ENCODE assay signal across 10 cellular contexts in genomic region chr1:37817481-37817880, GRCh38. TPM values are rescaled to one million over a fixed set of nuclear protein-coding genes. Genes with fewer than 3 reads are reported as not detected.
DNase-seq lines count a peak whose midpoint lies in the region; ATAC-seq and TF ChIP-seq lines count a peak whose summit lies in the region.
"Had no signal": no experiment of that assay in that cellular context is flagged by ENCODE, and none has a peak within 500 bp of the region (broad histone marks: within the 10 kb centered on the region; RNA-seq: fewer than 3 reads in every experiment).

No MANE protein-coding gene starts in this region.

- no peak overlapping the region for H2AK9ac ChIP-seq in IMR-90 (replicated peaks; ENCODE audit: low read depth, low read length, poor library complexity)

- peaks cover 12 to 18% of the 10 kb centered on the region in 2 experiments for H3K79me1 ChIP-seq in IMR-90 (ENCODE audit: low read depth in 1 of 2, low read length in 2 of 2)

- H3K23ac ChIP-seq in IMR-90 (ENCODE audit: low read depth, low read length): no peak overlapping the region

- TF ChIP-seq POLR2A in IMR-90 (IDR thresholded peaks at IDR 0.05; ENCODE audit: low read depth, low read length) (no peak), suprapubic skin (IDR thresholded peaks at IDR 0.05) (no peak)

- H3K4me1 ChIP-seq in IMR-90 (ENCODE audit: control insufficient read depth, insufficient read depth, low read length) (peaks cover 3% of the 10 kb centered on the region; the same call in 1 of the 2 replicates), right cardiac atrium (ENCODE audit: control insufficient read depth, insufficient read depth, low read length) (no peaks in the 10 kb centered on the region), parathyroid adenoma (peaks cover 2% of the 10 kb centered on the region), suprapubic skin (no peaks in the 10 kb centered on the region)

- dilution Hi-C loops in IMR-90 (cut with HindIII; ENCODE audit: low sequenced_read_pairs, unreplicated experiment): no loop called here

- H4K5ac ChIP-seq in IMR-90 (ENCODE audit: low read depth, low read length): no peak overlapping the region

- BruUV-seq in IMR-90 (replicated peaks; lab: Mats Ljungman, UMichigan): no TSS peak

- ATAC-seq in IMR-90 (ENCODE audit: low read depth): 0 out of 2 replicates have a peak, but pooled peaks have one; percentile 37
- no peak for ATAC-seq in activated T-helper 17 cell treated with anti-CD3 and anti-CD28 coated beads, Interleukin-2, amount 50 U/mL, for 72 hours (replicated peaks)
- ATAC-seq in right cardiac atrium: no peak
- ATAC-seq in stimulated activated effector memory CD8-positive, alpha-beta T cell treated with anti-CD3 and anti-CD28 coated beads, Interleukin-12 subunit alpha, Interleukin-12 subunit beta, amount 100 ng/mL, for 72 hours: no peak
- ATAC-seq: T-cell had no signal

- no peak overlapping the region for H3K56ac ChIP-seq in IMR-90 (ENCODE audit: extremely low read depth, insufficient read depth, low read length)

- TF ChIP-seq EP300 in suprapubic skin (IDR thresholded peaks at IDR 0.05): no peak

- H3K14ac ChIP-seq in IMR-90 (replicated peaks; ENCODE audit: low read depth, low read length): no peak overlapping the region

- H2BK15ac ChIP-seq in IMR-90 (ENCODE audit: low read depth, low read length): no peak overlapping the region

- peaks cover 9% of the 10 kb centered on the region; the same call in 1 of the 2 replicates for H3K9me1 ChIP-seq in IMR-90 (ENCODE audit: insufficient read depth, low read length)

- POLR2A ChIA-PET in IMR-90 (lab: Charles Lee; ENCODE audit: unreplicated experiment): no interaction called here

- no peaks in the 10 kb centered on the region for H4K20me1 ChIP-seq in IMR-90 (ENCODE audit: insufficient read depth, low read length)

- TF ChIP-seq CTCF in IMR-90 (conservative IDR thresholded peaks at IDR 0.05; ENCODE audit: low read depth, low read length): no peak
- TF ChIP-seq CTCF in parathyroid adenoma (IDR thresholded peaks at IDR 0.05): no peak
- TF ChIP-seq CTCF in suprapubic skin (IDR thresholded peaks at IDR 0.05): no peak
- TF ChIP-seq CTCF in foreskin fibroblast (IDR thresholded peaks at IDR 0.05; ENCODE audit: low read depth, low read length): no peak

- no peak overlapping the region for H2BK5ac ChIP-seq in IMR-90 (ENCODE audit: low read depth, low read length, poor library complexity, severe bottlenecking)

- H3K36me3 Mint-ChIP-seq in activated T-helper 17 cell treated with anti-CD3 and anti-CD28 coated beads, Interleukin-2, amount 50 U/mL, for 72 hours (ENCODE audit: low read depth): peaks cover 82% of the 10 kb centered on the region
- peaks cover 80% of the 10 kb centered on the region for H3K36me3 Mint-ChIP-seq in stimulated activated effector memory CD8-positive, alpha-beta T cell treated with anti-CD3 and anti-CD28 coated beads, Interleukin-12 subunit alpha, Interleukin-12 subunit beta, amount 100 ng/mL, for 72 hours

- H3K4me3 ChIP-seq in IMR-90 (ENCODE audit: insufficient read depth, low read depth, low read length): no peak overlapping the region
- no peak overlapping the region for H3K4me3 ChIP-seq in right cardiac atrium (ENCODE audit: low read length)
- no peak overlapping the region for H3K4me3 ChIP-seq in parathyroid adenoma (ENCODE audit: low read depth, low read length)
- no peak overlapping the region for H3K4me3 ChIP-seq in suprapubic skin
- no peak overlapping the region for H3K4me3 ChIP-seq in foreskin fibroblast (ENCODE audit: low read depth in 1 of 2, low read length in 2 of 2)

- H3K79me2 ChIP-seq in parathyroid adenoma: no peaks in the 10 kb centered on the region

- H3K4me3 Mint-ChIP-seq in activated T-helper 17 cell treated with anti-CD3 and anti-CD28 coated beads, Interleukin-2, amount 50 U/mL, for 72 hours: no peak overlapping the region
- no peak overlapping the region for H3K4me3 Mint-ChIP-seq in stimulated activated effector memory CD8-positive, alpha-beta T cell treated with anti-CD3 and anti-CD28 coated beads, Interleukin-12 subunit alpha, Interleukin-12 subunit beta, amount 100 ng/mL, for 72 hours
- H3K4me3 Mint-ChIP-seq: T-cell had no signal

- H3K4ac ChIP-seq in IMR-90 (ENCODE audit: low read depth, low read length): no peak overlapping the region

- H3K27me3 ChIP-seq in IMR-90 (ENCODE audit: control insufficient read depth, insufficient read depth, low read length): no peaks in the 10 kb centered on the region
- H3K27me3 ChIP-seq in right cardiac atrium (ENCODE audit: control insufficient read depth, insufficient read depth): no peaks in the 10 kb centered on the region
- no peaks in the 10 kb centered on the region for H3K27me3 ChIP-seq in parathyroid adenoma (ENCODE audit: control insufficient read depth, insufficient read depth, low read length)
- no peaks in the 10 kb centered on the region for H3K27me3 ChIP-seq in suprapubic skin

- no peak for TF ChIP-seq RAD21 in IMR-90 (IDR thresholded peaks at IDR 0.05; ENCODE audit: low read length)

- no peak overlapping the region for H2AK5ac ChIP-seq in IMR-90 (ENCODE audit: low read depth, low read length)

- intact Hi-C loops in IMR-90 (cut with micrococcal nuclease) (no loop called here), right cardiac atrium (cut with DNase I) (no loop called here)

- H3K27ac ChIP-seq in IMR-90 (ENCODE audit: insufficient read depth, low read length) (no peak overlapping the region), right cardiac atrium (ENCODE audit: low read length) (no peak overlapping the region), parathyroid adenoma (peak overlapping the region; percentile 29), suprapubic skin (no peak overlapping the region)

- peaks cover 39% of the 10 kb centered on the region for H3K36me3 ChIP-seq in IMR-90 (ENCODE audit: control insufficient read depth, insufficient read depth, low read length)
- no peaks in the 10 kb centered on the region for H3K36me3 ChIP-seq in parathyroid adenoma (ENCODE audit: control insufficient read depth, insufficient read depth, low read length)
- H3K36me3 ChIP-seq in suprapubic skin: peaks cover 72% of the 10 kb centered on the region

- no peaks in the 10 kb centered on the region for H3K9me3 ChIP-seq in IMR-90 (ENCODE audit: control insufficient read depth, insufficient read depth, low read length)
- H3K9me3 ChIP-seq in right cardiac atrium (ENCODE audit: control insufficient read depth, low read length): no peaks in the 10 kb centered on the region
- H3K9me3 ChIP-seq in parathyroid adenoma (ENCODE audit: control insufficient read depth, low read length): no peaks in the 10 kb centered on the region
- H3K9me3 ChIP-seq in suprapubic skin: no peaks in the 10 kb centered on the region

- H3K4me2 ChIP-seq in IMR-90 (ENCODE audit: low read depth, low read length): no peak overlapping the region
- H3K4me2 ChIP-seq in parathyroid adenoma (ENCODE audit: low read length): peak overlapping the region; percentile 16

- in situ Hi-C loops in IMR-90 (cut with MboI; ENCODE audit: low sequenced_read_pairs): no loop called here

- no CpG with 5 or more reads among the region's 2 CpGs for WGBS in IMR-90 (ENCODE audit: extremely low coverage in 2 of 2, insufficient read length in 1 of 2), 2 experiments
- whole genome bisulfite sequencing in right cardiac atrium: 32% methylated on average over 2 of the region's 2 CpGs
- 34% methylated on average over 2 of the region's 2 CpGs for WGBS in suprapubic skin

- peaks cover 4% of the 10 kb centered on the region for H3K4me1 Mint-ChIP-seq in activated T-helper 17 cell treated with anti-CD3 and anti-CD28 coated beads, Interleukin-2, amount 50 U/mL, for 72 hours
- H3K4me1 Mint-ChIP-seq in stimulated activated effector memory CD8-positive, alpha-beta T cell treated with anti-CD3 and anti-CD28 coated beads, Interleukin-12 subunit alpha, Interleukin-12 subunit beta, amount 100 ng/mL, for 72 hours: peaks cover 11% of the 10 kb centered on the region

- no peak overlapping the region for H2BK20ac ChIP-seq in IMR-90 (ENCODE audit: low read depth, low read length)

- H2AFZ ChIP-seq in IMR-90 (replicated peaks; ENCODE audit: low read length, poor library complexity) (no peak overlapping the region), parathyroid adenoma (no peak overlapping the region)

- no peak overlapping the region for H2BK120ac ChIP-seq in IMR-90 (ENCODE audit: low read depth, low read length)

- H4K8ac ChIP-seq in IMR-90 (ENCODE audit: low read depth in 2 of 2, low read length in 2 of 2): no peak overlapping the region

- H3K9ac ChIP-seq in IMR-90 (ENCODE audit: low read depth, low read length) (no peak overlapping the region), parathyroid adenoma (no peak overlapping the region)

- H4K91ac ChIP-seq in IMR-90 (ENCODE audit: insufficient read depth, low read depth, low read length): no peak overlapping the region

- no peak overlapping the region for H3K18ac ChIP-seq in IMR-90 (ENCODE audit: low read depth, low read length)

- no peaks in the 10 kb centered on the region for H3K27me3 Mint-ChIP-seq in activated T-helper 17 cell treated with anti-CD3 and anti-CD28 coated beads, Interleukin-2, amount 50 U/mL, for 72 hours
- H3K27me3 Mint-ChIP-seq: T-cell had no signal

- peak overlapping the region; percentile 26 for H3K27ac Mint-ChIP-seq in activated T-helper 17 cell treated with anti-CD3 and anti-CD28 coated beads, Interleukin-2, amount 50 U/mL, for 72 hours
- no peak overlapping the region for H3K27ac Mint-ChIP-seq in stimulated activated effector memory CD8-positive, alpha-beta T cell treated with anti-CD3 and anti-CD28 coated beads, Interleukin-12 subunit alpha, Interleukin-12 subunit beta, amount 100 ng/mL, for 72 hours
- H3K27ac Mint-ChIP-seq: T-cell had no signal

- DNase-seq in IMR-90 (peak; percentile 40), right cardiac atrium (peak in 2 of 3 donors; percentile 56 to 83), suprapubic skin (ENCODE audit: low spot score in 2 of 2) (no peak), foreskin fibroblast (no peak)
- no peak for DNase-seq in stimulated activated effector memory CD8-positive, alpha-beta T cell treated with anti-CD3 and anti-CD28 coated beads, Interleukin-12 subunit alpha, Interleukin-12 subunit beta, amount 100 ng/mL, for 72 hours (ENCODE audit: low spot score in 2 of 2)
- DNase-seq: KBM-7, NCI-H524 treated with DMSO at 0.1 percent for 48 hours, T-cell had no signal

- CTCF ChIA-PET in IMR-90 (lab: Yijun Ruan, JAX): interaction anchor here (0.5 kb wide), 1 partner anchor 138 kb away, joined by 4 read pairs; no protein-coding TSS in a partner anchor

- H3K9me3 Mint-ChIP-seq in activated T-helper 17 cell treated with anti-CD3 and anti-CD28 coated beads, Interleukin-2, amount 50 U/mL, for 72 hours: no peaks in the 10 kb centered on the region
- no peaks in the 10 kb centered on the region for H3K9me3 Mint-ChIP-seq in stimulated activated effector memory CD8-positive, alpha-beta T cell treated with anti-CD3 and anti-CD28 coated beads, Interleukin-12 subunit alpha, Interleukin-12 subunit beta, amount 100 ng/mL, for 72 hours
- H3K9me3 Mint-ChIP-seq: T-cell had no signal

RNA-seq across cellular contexts. Expression of gene YRDC, which starts 9.5 kb away (rescaled TPM):
- total RNA-seq in IMR-90 (2012; rRNA removed) (19.2 and 21.7 TPM in 2 replicates), right cardiac atrium (1 to 10 TPM; 4.0 to 8.4 (median 5.8) TPM), suprapubic skin (10 to 100 TPM; 13.1 to 41.7 (median 26.1) TPM)
- polyA plus RNA-seq in IMR-90 (2012; rRNA removed) (21.0 and 25.0 TPM in 2 replicates), right cardiac atrium (5.7 TPM)
- polyA plus RNA-seq in IMR-90 (2012; cell fraction: cytosol; rRNA removed): 15.7 and 17.5 TPM in 2 replicates
- 11.2 and 13.2 TPM in 2 replicates for polyA plus RNA-seq in IMR-90 (2012; cell fraction: nucleus; rRNA removed; ENCODE audit: low replicate concordance)
- 10 to 100 TPM; 20.1 to 48.3 TPM for total RNA-seq in activated T-helper 17 cell treated with anti-CD3 and anti-CD28 coated beads, Interleukin-2, amount 50 U/mL, for 72 hours

RNA-seq across cellular contexts. Expression of gene C1orf122, which starts 9.9 kb away (rescaled TPM):
- 2.0 and 2.2 TPM in 2 replicates for total RNA-seq in IMR-90 (2012; rRNA removed)
- polyA plus RNA-seq in IMR-90 (2012; rRNA removed): 13.6 and 27.6 TPM in 2 replicates
- polyA plus RNA-seq in IMR-90 (2012; cell fraction: cytosol; rRNA removed): 62.5 and 64.7 TPM in 2 replicates
- polyA plus RNA-seq in IMR-90 (2012; cell fraction: nucleus; rRNA removed; ENCODE audit: low replicate concordance): 32.7 and 41.9 TPM in 2 replicates
- total RNA-seq in activated T-helper 17 cell treated with anti-CD3 and anti-CD28 coated beads, Interleukin-2, amount 50 U/mL, for 72 hours: 10 to 100 TPM; 17.7 to 29.4 TPM
- total RNA-seq in right cardiac atrium: 10 to 100 TPM; 45.5 to 61.2 (median 55.5) TPM
- 84.0 TPM for polyA plus RNA-seq in right cardiac atrium
- total RNA-seq in suprapubic skin: 10 to 100 TPM; 27.7 to 54.5 (median 41.2) TPM

RNA-seq across cellular contexts. Expression of gene MANEAL, which starts 23.8 kb away (rescaled TPM):
- 0.28 and 0.54 TPM in 2 replicates for total RNA-seq in IMR-90 (2012; rRNA removed)
- 0.46 and 0.55 TPM in 2 replicates for polyA plus RNA-seq in IMR-90 (2012; rRNA removed)
- 0.60 and 0.92 TPM in 2 replicates for polyA plus RNA-seq in IMR-90 (2012; cell fraction: cytosol; rRNA removed)
- 0.26 and 0.32 TPM in 2 replicates for polyA plus RNA-seq in IMR-90 (2012; cell fraction: nucleus; rRNA removed; ENCODE audit: low replicate concordance)
- 1 to 10 TPM; 3.0 to 5.2 TPM for total RNA-seq in activated T-helper 17 cell treated with anti-CD3 and anti-CD28 coated beads, Interleukin-2, amount 50 U/mL, for 72 hours
- total RNA-seq in right cardiac atrium: 1 to 10 TPM in 3 of 4 donors, under 1 TPM in 1; 0.69 to 1.5 (median 1.2) TPM
- 0.93 TPM for polyA plus RNA-seq in right cardiac atrium
- total RNA-seq in suprapubic skin: 1 to 10 TPM; 6.7 to 9.2 (median 7.5) TPM

RNA-seq across cellular contexts. Expression of gene MTF1, which starts 41.9 kb away (rescaled TPM):
- total RNA-seq in IMR-90 (2012; rRNA removed): 2.2 and 2.3 TPM in 2 replicates
- 4.7 and 5.0 TPM in 2 replicates for polyA plus RNA-seq in IMR-90 (2012; rRNA removed)
- polyA plus RNA-seq in IMR-90 (2012; cell fraction: cytosol; rRNA removed): 1.5 and 1.9 TPM in 2 replicates
- 2.6 and 5.8 TPM in 2 replicates for polyA plus RNA-seq in IMR-90 (2012; cell fraction: nucleus; rRNA removed; ENCODE audit: low replicate concordance)
- 10 to 100 TPM; 23.5 to 27.2 TPM for total RNA-seq in activated T-helper 17 cell treated with anti-CD3 and anti-CD28 coated beads, Interleukin-2, amount 50 U/mL, for 72 hours
- 10 to 100 TPM in 3 of 4 donors, 1 to 10 TPM in 1; 8.9 to 13.4 (median 11.0) TPM for total RNA-seq in right cardiac atrium
- polyA plus RNA-seq in right cardiac atrium: 2.4 TPM
- total RNA-seq in suprapubic skin: 10 to 100 TPM in 2 of 4 donors, 1 to 10 TPM in 2; 8.8 to 13.5 (median 11.2) TPM

RNA-seq across cellular contexts. Expression of gene EPHA10, which starts 52.6 kb away (rescaled TPM):
- total RNA-seq in IMR-90 (2012; rRNA removed) (not detected in 2 replicates), right cardiac atrium (1 to 10 TPM in 1 of 4 donors, under 1 TPM in 3; 0.11 to 1.1 (median 0.36) TPM), suprapubic skin (under 1 TPM in 2 of 4 donors, not detected in 2; 0.23 to 0.34 TPM)
- polyA plus RNA-seq in IMR-90 (2012; rRNA removed) (not detected in 2 replicates), right cardiac atrium (0.36 TPM)
- polyA plus RNA-seq in IMR-90 (2012; cell fraction: cytosol; rRNA removed): not detected in 2 replicates
- 0.01 TPM in 2 replicates for polyA plus RNA-seq in IMR-90 (2012; cell fraction: nucleus; rRNA removed; ENCODE audit: low replicate concordance)
- 1 to 10 TPM; 1.4 to 1.7 TPM for total RNA-seq in activated T-helper 17 cell treated with anti-CD3 and anti-CD28 coated beads, Interleukin-2, amount 50 U/mL, for 72 hours

Comparison
In these comparisons a context has a peak if more than half of its experiments do, and no peak if none do; other contexts are left out.
1. DNase-seq: peak in IMR-90 (single experiment) and right cardiac atrium (2 of 3); none in suprapubic skin (0 of 2), foreskin fibroblast (0 of 2) and stimulated activated effector memory CD8-positive, alpha-beta T cell treated with anti-CD3 and anti-CD28 coated beads, Interleukin-12 subunit alpha, Interleukin-12 subunit beta, amount 100 ng/mL, for 72 hours (0 of 2).